In genomic region chr1:240027059-240027462, GRCh38 we compare ENCODE assay signal across 9 cellular contexts.
DNase-seq lines count a peak whose midpoint lies in the region; ATAC-seq and TF ChIP-seq lines count a peak whose summit lies in the region.
"Had no signal": no experiment of that assay in that cellular context is flagged by ENCODE, and none has a peak within 500 bp of the region (broad histone marks: within the 10 kb centered on the region; RNA-seq: fewer than 3 reads in every experiment).

No MANE protein-coding gene starts in this region.

- DNase-seq in COR-L47 (lab: John Stamatoyannopoulos, UW) (peak; percentile 38), NCI-H2227 (lab: John Stamatoyannopoulos, UW; ENCODE audit: unreplicated experiment) (peak; percentile 69), amniotic stem cell (lab: John Stamatoyannopoulos, UW) (peak; percentile 71), iPS-NIHi7 (ENCODE audit: extremely low spot score) (peak; percentile 70), testis (peak; percentile 62)
- DNase-seq in activated CD8-positive, alpha-beta memory T cell treated with anti-CD3 and anti-CD28 coated beads, Interleukin-2, amount 50 U/mL, for 4 hours = no peak
- DNase-seq: activated B cell treated with CpG ODN at 0.5 μM for 24 hours had no signal

- no peak overlapping the region for H3K4me3 ChIP-seq in testis

- intact Hi-C loops in testis (cut with DNase I; ENCODE audit: low total_unique reads) = no loop called here

- H3K36me3 ChIP-seq in testis (ENCODE audit: low read depth, missing control alignments) = no peaks in the 10 kb centered on the region

- no peaks in the 10 kb centered on the region for H3K27me3 ChIP-seq in testis

- WGBS in testis, 2 donors = 14 to 28% methylated on average over 5 of the region's 5 CpGs

- no peak overlapping the region for H3K27ac ChIP-seq in testis

- peak; percentile 91 for ATAC-seq in GM18909 (IDR thresholded peaks at IDR 0.05; ENCODE audit: poor library complexity, unreplicated experiment)
- ATAC-seq in HG03139 (IDR thresholded peaks at IDR 0.05; ENCODE audit: unreplicated experiment) = peak; percentile 85

- peak; percentile 48 to 79 (median 65) for TF ChIP-seq CTCF in testis (IDR thresholded peaks at IDR 0.05)

- no peaks in the 10 kb centered on the region for H3K9me3 ChIP-seq in testis

- TF ChIP-seq POLR2A in testis (IDR thresholded peaks at IDR 0.05) = no peak

- no peaks in the 10 kb centered on the region for H3K4me1 ChIP-seq in testis
